ENCODE assay signal across 8 cellular contexts in the genomic region with DNA sequence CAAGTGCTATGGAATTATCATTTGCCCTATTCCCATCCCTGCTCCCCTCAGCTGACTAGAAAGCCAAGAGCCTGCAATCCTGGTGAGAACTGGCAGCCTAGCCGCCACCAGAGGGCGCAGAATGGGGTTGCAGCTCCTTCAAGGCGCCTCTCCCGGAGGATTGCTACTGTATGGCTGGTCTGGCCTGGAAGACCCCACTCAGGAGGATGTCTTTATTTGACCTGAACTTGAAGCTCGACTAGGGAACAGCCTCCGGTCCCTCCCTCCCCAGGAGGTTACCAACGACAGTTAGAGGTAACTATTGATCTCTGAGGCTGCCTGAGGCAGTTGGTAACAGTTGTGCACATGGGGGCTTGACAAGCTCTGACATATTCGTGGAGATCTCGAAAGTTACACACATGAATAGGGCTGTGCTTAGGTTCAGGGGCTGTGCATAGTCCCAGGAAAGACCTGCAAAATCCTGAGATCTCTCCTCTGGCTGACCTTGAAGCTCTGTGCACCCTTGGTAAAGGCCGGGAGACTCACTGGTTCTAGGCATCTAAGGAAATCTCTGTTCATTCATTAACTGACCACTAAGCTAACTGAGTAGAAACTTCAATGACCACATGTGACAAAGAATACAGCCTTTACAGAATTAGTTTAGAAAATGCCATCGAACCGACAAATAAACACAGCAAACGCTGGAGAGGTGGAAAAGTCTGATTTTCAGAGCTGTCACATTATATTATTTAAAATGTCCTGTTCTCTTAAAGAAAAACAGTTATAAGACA.
A peak's percentile ranks its signal among the peaks of the same experiment; 100 is the strongest.
DNase-seq lines count a peak whose midpoint lies in the region; ATAC-seq and TF ChIP-seq lines count a peak whose summit lies in the region.

No MANE protein-coding gene starts in this region.

- no peak overlapping the region for H3K27ac Mint-ChIP-seq in memory B cell

- DNase-seq in AG10803 (ENCODE audit: low read depth) (peak; percentile 65), NCI-H2171 (lab: John Stamatoyannopoulos, UW) (peak; percentile 54), memory B cell (ENCODE audit: low spot score in 2 of 2) (peak; percentile 55 to 61)
- peak; percentile 38 to 49 for DNase-seq in activated CD4-positive, alpha-beta T cell treated with anti-CD3 and anti-CD28 coated beads, Interleukin-2, amount 50 U/mL, for 4 hours
- peak; percentile 29 for DNase-seq in effector CD8-positive, alpha-beta T cell (lab: John Stamatoyannopoulos, UW)
- peak; percentile 9 to 33 for DNase-seq in stimulated activated CD8-positive, alpha-beta memory T cell treated with anti-CD3 and anti-CD28 coated beads, Interleukin-2, amount 100 ng/mL, for 1 hour (ENCODE audit: low read depth in 2 of 2)

- no peaks in the 10 kb centered on the region for H3K36me3 Mint-ChIP-seq in memory B cell

- peak; percentile 95 for TF ChIP-seq CTCF in AG10803 (conservative IDR thresholded peaks at IDR 0.05; ENCODE audit: low read length)

- H3K4me3 Mint-ChIP-seq in memory B cell, result no peak overlapping the region

- no peak overlapping the region for H3K4me3 ChIP-seq in AG10803 (ENCODE audit: low read length)

- H3K9me3 Mint-ChIP-seq in memory B cell, result no peaks in the 10 kb centered on the region

- H3K4me1 Mint-ChIP-seq in memory B cell, result no peaks in the 10 kb centered on the region

- H3K27me3 Mint-ChIP-seq in memory B cell, result no peaks in the 10 kb centered on the region

- ATAC-seq in GM18520 (IDR thresholded peaks at IDR 0.05; ENCODE audit: unreplicated experiment), result peak; percentile 83
- peak; percentile 98 for ATAC-seq in HG03039 (IDR thresholded peaks at IDR 0.05; ENCODE audit: unreplicated experiment)
- peak; percentile 72 for ATAC-seq in memory B cell (ENCODE audit: low read depth)
